In genomic region chr1:26772687-26773086, GRCh38 we compare ENCODE assay signal across 13 cellular contexts. TPM values are rescaled to one million over a fixed set of nuclear protein-coding genes. Genes with fewer than 3 reads are reported as not detected.
DNase-seq lines count a peak whose midpoint lies in the region; ATAC-seq and TF ChIP-seq lines count a peak whose summit lies in the region.
"Had no signal": no experiment of that assay in that cellular context is flagged by ENCODE, and none has a peak within 500 bp of the region (broad histone marks: within the 10 kb centered on the region; RNA-seq: fewer than 3 reads in every experiment).

No MANE protein-coding gene starts in this region.

- H3K4me3 Mint-ChIP-seq in activated CD8-positive, alpha-beta T cell treated with anti-CD3 and anti-CD28 coated beads for 36 hours = no peak overlapping the region
- H3K4me3 Mint-ChIP-seq in activated CD8-positive, alpha-beta T cell treated with anti-CD3 and anti-CD28 coated beads, Interleukin-2, amount 10 ng/mL, durations not matched to agents 7 days and 5 days = no peak overlapping the region
- H3K4me3 Mint-ChIP-seq: B cell had no signal

- H3K4me1 ChIP-seq in ascending aorta (peaks cover 10 to 36% of the 10 kb centered on the region in 2 donors), transverse colon (peaks cover 8 to 20% (median 16%) of the 10 kb centered on the region in 4 donors)

- peaks cover 89% of the 10 kb centered on the region for H3K36me3 Mint-ChIP-seq in activated CD8-positive, alpha-beta T cell treated with anti-CD3 and anti-CD28 coated beads for 36 hours (ENCODE audit: low read depth)
- peaks cover 90% of the 10 kb centered on the region for H3K36me3 Mint-ChIP-seq in activated CD8-positive, alpha-beta T cell treated with anti-CD3 and anti-CD28 coated beads, Interleukin-2, amount 10 ng/mL, durations not matched to agents 7 days and 5 days (ENCODE audit: low read depth)

- H3K27me3 ChIP-seq in ascending aorta (no peaks in the 10 kb centered on the region), transverse colon (no peaks in the 10 kb centered on the region)
- H3K27me3 ChIP-seq: body of pancreas, spleen had no signal

- H3K4me3 ChIP-seq in ascending aorta (no peak overlapping the region), transverse colon (no peak overlapping the region)
- H3K4me3 ChIP-seq: body of pancreas, spleen had no signal

- 82% methylated on average over 4 of the region's 4 CpGs; no CpG with 5 or more reads in 1 of the 2 donors for WGBS in transverse colon (ENCODE audit: low coverage in 1 of 2), 2 donors

- TF ChIP-seq POLR2A in transverse colon (IDR thresholded peaks at IDR 0.05) = no peak

- no peak for ATAC-seq in activated CD8-positive, alpha-beta T cell treated with anti-CD3 and anti-CD28 coated beads for 36 hours
- ATAC-seq in activated CD8-positive, alpha-beta T cell treated with anti-CD3 and anti-CD28 coated beads, Interleukin-2, amount 10 ng/mL, durations not matched to agents 7 days and 5 days = no peak
- no peak for ATAC-seq in HG02759 (IDR thresholded peaks at IDR 0.05; ENCODE audit: unreplicated experiment)

- peak overlapping the region; percentile 79 to 86 for H3K27ac ChIP-seq in ascending aorta
- peak overlapping the region; percentile 42 to 67 (median 61) for H3K27ac ChIP-seq in transverse colon
- H3K27ac ChIP-seq: body of pancreas, HL-60 had no signal

- in situ Hi-C loops in transverse colon (cut with MboI; ENCODE audit: low pct_ligation_motif_present in 1 of 4, low pct_unique_long_range_greater_than_20kb in 1 of 4, low sequenced_read_pairs in 3 of 4) = no loop called here

- H3K36me3 ChIP-seq in ascending aorta (peaks cover 59 to 90% of the 10 kb centered on the region in 2 donors), transverse colon (peaks cover 0 to 81% (median 33%) of the 10 kb centered on the region in 4 donors)

- DNase-seq in activated CD8-positive, alpha-beta T cell treated with anti-CD3 and anti-CD28 coated beads for 36 hours = no peak
- no peak for DNase-seq in activated CD8-positive, alpha-beta T cell treated with anti-CD3 and anti-CD28 coated beads, Interleukin-2, amount 10 ng/mL, durations not matched to agents 7 days and 5 days
- DNase-seq in ascending aorta (ENCODE audit: low spot score in 2 of 2) (peak in 1 of 2 donors; percentile 78), hepatic stellate cell (ENCODE audit: low spot score) (peak; percentile 97), transverse colon (no peak), HT-29 (ENCODE audit: low spot score) (no peak), GM19240 (ENCODE audit: insufficient read length, low spot score) (no peak)
- DNase-seq: body of pancreas, NCI-H69, spleen had no signal

- CTCF ChIA-PET in activated CD8-positive, alpha-beta T cell treated with anti-CD3 and anti-CD28 coated beads for 36 hours (lab: Charles Lee) = interaction anchor here (1.0 kb wide), 1 partner anchor 171 kb away, joined by 3 read pairs; no protein-coding TSS in a partner anchor
- CTCF ChIA-PET in activated CD8-positive, alpha-beta T cell treated with anti-CD3 and anti-CD28 coated beads, Interleukin-2, amount 10 ng/mL, durations not matched to agents 7 days and 5 days (lab: Charles Lee) = no interaction called here

- TF ChIP-seq EP300 in transverse colon (IDR thresholded peaks at IDR 0.05; ENCODE audit: low read depth) = no peak

- no peak for TF ChIP-seq CTCF in activated CD8-positive, alpha-beta T cell treated with anti-CD3 and anti-CD28 coated beads for 36 hours (IDR thresholded peaks at IDR 0.05)
- TF ChIP-seq CTCF in ascending aorta (IDR thresholded peaks at IDR 0.05) (no peak), transverse colon (IDR thresholded peaks at IDR 0.05) (no peak)

- H3K9me3 ChIP-seq in ascending aorta (no peaks in the 10 kb centered on the region), transverse colon (no peaks in the 10 kb centered on the region)
- H3K9me3 ChIP-seq: body of pancreas, spleen had no signal

- peaks cover 25% of the 10 kb centered on the region for H3K4me1 Mint-ChIP-seq in activated CD8-positive, alpha-beta T cell treated with anti-CD3 and anti-CD28 coated beads for 36 hours (ENCODE audit: low read depth)
- peaks cover 7% of the 10 kb centered on the region for H3K4me1 Mint-ChIP-seq in activated CD8-positive, alpha-beta T cell treated with anti-CD3 and anti-CD28 coated beads, Interleukin-2, amount 10 ng/mL, durations not matched to agents 7 days and 5 days (ENCODE audit: low read depth)
- H3K4me1 Mint-ChIP-seq: B cell had no signal

- H3K9me3 Mint-ChIP-seq in activated CD8-positive, alpha-beta T cell treated with anti-CD3 and anti-CD28 coated beads for 36 hours = no peaks in the 10 kb centered on the region
- H3K9me3 Mint-ChIP-seq in activated CD8-positive, alpha-beta T cell treated with anti-CD3 and anti-CD28 coated beads, Interleukin-2, amount 10 ng/mL, durations not matched to agents 7 days and 5 days (ENCODE audit: insufficient read depth) = no peaks in the 10 kb centered on the region

- POLR2A ChIA-PET in activated CD8-positive, alpha-beta T cell treated with anti-CD3 and anti-CD28 coated beads for 36 hours (lab: Charles Lee) = interaction anchor here (0.8 to 2.0 kb wide), 2 partner anchors 13 to 45 kb away, joined by 3 to 8 read pairs; no protein-coding TSS in a partner anchor
- POLR2A ChIA-PET in activated CD8-positive, alpha-beta T cell treated with anti-CD3 and anti-CD28 coated beads, Interleukin-2, amount 10 ng/mL, durations not matched to agents 7 days and 5 days (lab: Charles Lee) = interaction anchor here (0.7 kb wide), 1 partner anchor 75 kb away, joined by 3 read pairs; no protein-coding TSS in a partner anchor

- no peaks in the 10 kb centered on the region for H3K27me3 Mint-ChIP-seq in activated CD8-positive, alpha-beta T cell treated with anti-CD3 and anti-CD28 coated beads for 36 hours
- H3K27me3 Mint-ChIP-seq in activated CD8-positive, alpha-beta T cell treated with anti-CD3 and anti-CD28 coated beads, Interleukin-2, amount 10 ng/mL, durations not matched to agents 7 days and 5 days (ENCODE audit: low read depth) = no peaks in the 10 kb centered on the region
- H3K27me3 Mint-ChIP-seq: B cell had no signal

- peak overlapping the region; percentile 55 for H3K27ac Mint-ChIP-seq in activated CD8-positive, alpha-beta T cell treated with anti-CD3 and anti-CD28 coated beads for 36 hours
- no peak overlapping the region for H3K27ac Mint-ChIP-seq in activated CD8-positive, alpha-beta T cell treated with anti-CD3 and anti-CD28 coated beads, Interleukin-2, amount 10 ng/mL, durations not matched to agents 7 days and 5 days
- H3K27ac Mint-ChIP-seq: B cell had no signal

- intact Hi-C loops in activated CD8-positive, alpha-beta T cell treated with anti-CD3 and anti-CD28 coated beads for 36 hours (cut with micrococcal nuclease) = no loop called here
- intact Hi-C loops in ascending aorta (cut with DNase I) (loop anchor here (2.0 to 5.0 kb wide), 2 partner anchors 14 to 75 kb away; partner anchors contain the start of genes ARID1A and PIGV), transverse colon (cut with DNase I; ENCODE audit: low total_unique reads) (no loop called here)

RNA-seq across cellular contexts. Expression of gene PIGV, which starts 15.1 kb away (rescaled TPM):
- 10 to 100 TPM; 21.2 to 23.9 TPM for total RNA-seq in activated CD8-positive, alpha-beta T cell treated with anti-CD3 and anti-CD28 coated beads for 36 hours
- total RNA-seq in activated CD8-positive, alpha-beta T cell treated with anti-CD3 and anti-CD28 coated beads, Interleukin-2, amount 10 ng/mL, durations not matched to agents 7 days and 5 days = 10 to 100 TPM; 19.9 to 20.3 TPM
- total RNA-seq in ascending aorta (8.8 TPM), transverse colon (10 to 100 TPM; 16.1 to 32.2 (median 24.2) TPM)
- 16.8 and 20.0 TPM in 2 replicates for total RNA-seq in HT-29 (2014; rRNA removed; shearing (Covaris generic))

RNA-seq across cellular contexts. Expression of gene ZDHHC18, which starts 53.8 kb away (rescaled TPM):
- 10 to 100 TPM; 55.0 to 61.3 TPM for total RNA-seq in activated CD8-positive, alpha-beta T cell treated with anti-CD3 and anti-CD28 coated beads for 36 hours
- total RNA-seq in activated CD8-positive, alpha-beta T cell treated with anti-CD3 and anti-CD28 coated beads, Interleukin-2, amount 10 ng/mL, durations not matched to agents 7 days and 5 days = 10 to 100 TPM; 47.6 to 50.9 TPM
- total RNA-seq in ascending aorta = 36.0 TPM
- total RNA-seq in transverse colon = 10 to 100 TPM in 3 of 4 donors, 1 to 10 TPM in 1; 4.4 to 37.3 (median 28.0) TPM
- 22.9 and 30.0 TPM in 2 replicates for total RNA-seq in HT-29 (2014; rRNA removed; shearing (Covaris generic))
